ENCODE assay signal across 13 cellular contexts in genomic region chr9:86778761-86779160, GRCh38.
DNase-seq lines count a peak whose midpoint lies in the region; ATAC-seq and TF ChIP-seq lines count a peak whose summit lies in the region.
"Had no signal": no experiment of that assay in that cellular context is flagged by ENCODE, and none has a peak within 500 bp of the region (broad histone marks: within the 10 kb centered on the region; RNA-seq: fewer than 3 reads in every experiment).

No MANE protein-coding gene starts in this region.

- intact Hi-C loops in IMR-90 (cut with micrococcal nuclease) = no loop called here
- intact Hi-C loops in esophagus muscularis mucosa (cut with DNase I) = no loop called here

- dilution Hi-C loops in IMR-90 (cut with HindIII; ENCODE audit: low sequenced_read_pairs, unreplicated experiment) = no loop called here

- no peak overlapping the region for H2BK5ac ChIP-seq in IMR-90 (ENCODE audit: low read depth, low read length, poor library complexity, severe bottlenecking)

- TF ChIP-seq RAD21 in IMR-90 (IDR thresholded peaks at IDR 0.05; ENCODE audit: low read length) = no peak

- no peaks in the 10 kb centered on the region for H3K4me1 ChIP-seq in IMR-90 (ENCODE audit: control insufficient read depth, insufficient read depth, low read length)
- no peaks in the 10 kb centered on the region for H3K4me1 ChIP-seq in esophagus muscularis mucosa
- H3K4me1 ChIP-seq in smooth muscle cell (ENCODE audit: low read depth) = no peaks in the 10 kb centered on the region
- H3K4me1 ChIP-seq: BE2C, Caco-2 had no signal

- no peaks in the 10 kb centered on the region for H3K79me2 ChIP-seq in smooth muscle cell (ENCODE audit: low read depth)

- no peak overlapping the region for H4K8ac ChIP-seq in IMR-90 (ENCODE audit: low read depth in 2 of 2, low read length in 2 of 2)

- H4K5ac ChIP-seq in IMR-90 (ENCODE audit: low read depth, low read length) = no peak overlapping the region

- H3K23ac ChIP-seq in IMR-90 (ENCODE audit: low read depth, low read length) = no peak overlapping the region

- 0 out of 2 replicates have a peak overlapping the region, but pooled peaks have one; percentile 24 for H2BK20ac ChIP-seq in IMR-90 (ENCODE audit: low read depth, low read length)

- ATAC-seq in IMR-90 (ENCODE audit: low read depth) = no peak
- ATAC-seq in GM18511 (IDR thresholded peaks at IDR 0.05; ENCODE audit: unreplicated experiment) = no peak
- ATAC-seq: HepG2 had no signal

- H2BK120ac ChIP-seq in IMR-90 (ENCODE audit: low read depth, low read length) = no peak overlapping the region

- H4K20me1 ChIP-seq in IMR-90 (ENCODE audit: insufficient read depth, low read length) = no peaks in the 10 kb centered on the region
- no peaks in the 10 kb centered on the region for H4K20me1 ChIP-seq in smooth muscle cell (ENCODE audit: low read depth)

- in situ Hi-C loops in IMR-90 (cut with MboI; ENCODE audit: low sequenced_read_pairs) = no loop called here

- no peak for TF ChIP-seq EP300 in esophagus muscularis mucosa (IDR thresholded peaks at IDR 0.05)

- H3K27ac Mint-ChIP-seq in activated naive CD8-positive, alpha-beta T cell treated with anti-CD3 and anti-CD28 coated beads for 36 hours = no peak overlapping the region
- H3K27ac Mint-ChIP-seq: CD4-positive, CD25-positive, alpha-beta regulatory T cell; H9 had no signal

- H3F3A ChIP-seq in smooth muscle cell (ENCODE audit: low read depth) = no peaks in the 10 kb centered on the region

- H3K14ac ChIP-seq in IMR-90 (replicated peaks; ENCODE audit: low read depth, low read length) = no peak overlapping the region

- H4K91ac ChIP-seq in IMR-90 (ENCODE audit: insufficient read depth, low read depth, low read length) = no peak overlapping the region

- H3K27ac ChIP-seq in IMR-90 (ENCODE audit: insufficient read depth, low read length) (no peak overlapping the region), esophagus muscularis mucosa (replicated peaks in 1 of 4) (no peak overlapping the region), smooth muscle cell (ENCODE audit: low read depth) (no peak overlapping the region)

- no peak overlapping the region for H2AK9ac ChIP-seq in IMR-90 (replicated peaks; ENCODE audit: low read depth, low read length, poor library complexity)

- 92% methylated on average over 2 of the region's 3 CpGs; no CpG with 5 or more reads in 1 of the 2 experiments for WGBS in IMR-90 (ENCODE audit: extremely low coverage in 2 of 2, insufficient read length in 1 of 2), 2 experiments
- 92% methylated on average over 3 of the region's 3 CpGs for WGBS in esophagus muscularis mucosa
- 89% methylated on average over 3 of the region's 3 CpGs for WGBS in smooth muscle cell (ENCODE audit: low lambda C conversion rate)

- no peaks in the 10 kb centered on the region for H3K79me1 ChIP-seq in IMR-90 (ENCODE audit: low read depth in 1 of 2, low read length in 2 of 2)

- CTCF ChIA-PET in IMR-90 (lab: Yijun Ruan, JAX) = no interaction called here

- no peaks in the 10 kb centered on the region for H3K36me3 ChIP-seq in IMR-90 (ENCODE audit: control insufficient read depth, insufficient read depth, low read length)
- H3K36me3 ChIP-seq in esophagus muscularis mucosa = no peaks in the 10 kb centered on the region
- H3K36me3 ChIP-seq in smooth muscle cell (ENCODE audit: low read depth) = no peaks in the 10 kb centered on the region
- H3K36me3 ChIP-seq: BE2C had no signal

- H3K4me2 ChIP-seq in IMR-90 (ENCODE audit: low read depth, low read length) (no peak overlapping the region), smooth muscle cell (no peak overlapping the region)

- TF ChIP-seq CTCF in AG10803 (conservative IDR thresholded peaks at IDR 0.05; ENCODE audit: low read length) = no peak
- no peak for TF ChIP-seq CTCF in IMR-90 (conservative IDR thresholded peaks at IDR 0.05; ENCODE audit: low read depth, low read length)
- no peak for TF ChIP-seq CTCF in esophagus muscularis mucosa (IDR thresholded peaks at IDR 0.05)
- TF ChIP-seq CTCF in smooth muscle cell (IDR thresholded peaks at IDR 0.05; ENCODE audit: borderline replicate concordance, insufficient read depth, poor library complexity, severe bottlenecking) = no peak

- H2AFZ ChIP-seq in IMR-90 (replicated peaks; ENCODE audit: low read length, poor library complexity) = no peak overlapping the region
- peak overlapping the region; percentile 26 for H2AFZ ChIP-seq in smooth muscle cell (ENCODE audit: low read depth)

- H3K56ac ChIP-seq in IMR-90 (ENCODE audit: extremely low read depth, insufficient read depth, low read length) = no peak overlapping the region

- no peak overlapping the region; the same call in 2 of the 3 replicates for H2BK15ac ChIP-seq in IMR-90 (ENCODE audit: low read depth, low read length)

- H3K27me3 Mint-ChIP-seq in activated naive CD8-positive, alpha-beta T cell treated with anti-CD3 and anti-CD28 coated beads for 36 hours = no peaks in the 10 kb centered on the region

- H3K4me3 Mint-ChIP-seq in activated naive CD8-positive, alpha-beta T cell treated with anti-CD3 and anti-CD28 coated beads for 36 hours = no peak overlapping the region
- H3K4me3 Mint-ChIP-seq: CD4-positive, CD25-positive, alpha-beta regulatory T cell; H9 had no signal

- H3K9me1 ChIP-seq in IMR-90 (ENCODE audit: insufficient read depth, low read length) = no peaks in the 10 kb centered on the region

- H3K4me3 ChIP-seq in AG10803 (ENCODE audit: low read length) = no peak overlapping the region
- no peak overlapping the region for H3K4me3 ChIP-seq in IMR-90 (ENCODE audit: insufficient read depth, low read depth, low read length)
- no peak overlapping the region for H3K4me3 ChIP-seq in esophagus muscularis mucosa
- H3K4me3 ChIP-seq in smooth muscle cell = no peak overlapping the region

- peak; percentile 37 for DNase-seq in AG10803 (ENCODE audit: low read depth)
- DNase-seq in IMR-90 = no peak
- peak; percentile 4 for DNase-seq in esophagus muscularis mucosa (ENCODE audit: extremely low spot score)
- DNase-seq in smooth muscle cell (lab: John Stamatoyannopoulos, UW; ENCODE audit: unreplicated experiment) = no peak
- DNase-seq in HUDEP-2 (lab: John Stamatoyannopoulos, UW; ENCODE audit: unreplicated experiment in 76 of 76) = no peak
- DNase-seq in activated naive CD8-positive, alpha-beta T cell treated with anti-CD3 and anti-CD28 coated beads for 36 hours = no peak
- DNase-seq: BE2C; C1 segment of cervical spinal cord; Caco-2; CD4-positive, CD25-positive, alpha-beta regulatory T cell; H9 had no signal

- no peak overlapping the region for H3K4ac ChIP-seq in IMR-90 (ENCODE audit: low read depth, low read length)

- no peaks in the 10 kb centered on the region for H3K36me3 Mint-ChIP-seq in activated naive CD8-positive, alpha-beta T cell treated with anti-CD3 and anti-CD28 coated beads for 36 hours
- H3K36me3 Mint-ChIP-seq: CD4-positive, CD25-positive, alpha-beta regulatory T cell had no signal

- no peaks in the 10 kb centered on the region; the same call in 1 of the 2 replicates for H3K27me3 ChIP-seq in IMR-90 (ENCODE audit: control insufficient read depth, insufficient read depth, low read length)
- H3K27me3 ChIP-seq in esophagus muscularis mucosa = no peaks in the 10 kb centered on the region
- H3K27me3 ChIP-seq in smooth muscle cell (ENCODE audit: low read depth) = no peaks in the 10 kb centered on the region

- H3K9ac ChIP-seq in IMR-90 (ENCODE audit: low read depth, low read length) = no peak overlapping the region
- H3K9ac ChIP-seq in smooth muscle cell (ENCODE audit: low read depth) = no peak overlapping the region

- H3K18ac ChIP-seq in IMR-90 (ENCODE audit: low read depth, low read length) = peak overlapping the region; percentile 78

- no peaks in the 10 kb centered on the region for H3K9me3 Mint-ChIP-seq in activated naive CD8-positive, alpha-beta T cell treated with anti-CD3 and anti-CD28 coated beads for 36 hours
- H3K9me3 Mint-ChIP-seq: H9 had no signal

- H3K4me1 Mint-ChIP-seq in activated naive CD8-positive, alpha-beta T cell treated with anti-CD3 and anti-CD28 coated beads for 36 hours = no peaks in the 10 kb centered on the region
- H3K4me1 Mint-ChIP-seq: CD4-positive, CD25-positive, alpha-beta regulatory T cell; H9 had no signal

- H3K9me3 ChIP-seq in IMR-90 (ENCODE audit: control insufficient read depth, insufficient read depth, low read length) (no peaks in the 10 kb centered on the region), esophagus muscularis mucosa (no peaks in the 10 kb centered on the region), smooth muscle cell (replicated peaks; ENCODE audit: low read depth) (no peaks in the 10 kb centered on the region)
- H3K9me3 ChIP-seq: BE2C, Caco-2 had no signal

- POLR2A ChIA-PET in IMR-90 (lab: Charles Lee; ENCODE audit: unreplicated experiment) = no interaction called here

- no TSS peak for BruUV-seq in IMR-90 (replicated peaks; lab: Mats Ljungman, UMichigan)

- H2AK5ac ChIP-seq in IMR-90 (ENCODE audit: low read depth, low read length) = no peak overlapping the region

- TF ChIP-seq POLR2A in IMR-90 (IDR thresholded peaks at IDR 0.05; ENCODE audit: low read depth, low read length) (no peak), esophagus muscularis mucosa (IDR thresholded peaks at IDR 0.05; ENCODE audit: low read depth) (no peak)

TF ChIP-seq in IMR-90, 13 proteins besides CTCF, POLR2A, EP300 and RAD21:
- TF ChIP-seq BHLHE40 (IDR thresholded peaks at IDR 0.05; ENCODE audit: low read depth, low read length) (no peak), SMC3 (IDR thresholded peaks at IDR 0.05; ENCODE audit: low read depth, low read length) (no peak)

Comparison
In these comparisons a context has a peak if more than half of its experiments do, and no peak if none do; other contexts are left out.
1. DNase-seq: peak in AG10803 (single experiment) and esophagus muscularis mucosa (single experiment); none in IMR-90 (single experiment), smooth muscle cell (single experiment), HUDEP-2 (0 of 76) and activated naive CD8-positive, alpha-beta T cell treated with anti-CD3 and anti-CD28 coated beads for 36 hours (single experiment).